Comparison of ENCODE assay signal across 8 cellular contexts in the genomic region with DNA sequence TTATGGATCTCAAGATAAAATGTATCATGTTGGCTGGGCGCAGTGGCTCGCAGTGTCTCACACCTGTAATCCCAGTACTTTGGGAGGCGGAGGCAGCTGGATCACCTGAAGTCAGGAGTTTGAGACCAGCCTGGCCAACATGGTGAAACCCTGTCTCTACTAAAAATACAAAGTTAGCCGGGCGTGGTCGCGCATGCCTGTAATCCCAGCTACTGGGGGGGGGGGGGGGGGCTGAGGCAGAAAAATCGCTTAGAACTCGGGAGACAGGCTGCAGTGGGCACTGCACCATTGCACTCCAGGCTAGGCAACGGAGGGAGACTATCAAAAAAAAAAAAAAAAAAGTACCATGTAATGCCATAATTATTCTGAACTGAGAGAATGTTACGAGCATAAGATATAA. TPM values are rescaled to one million over a fixed set of nuclear protein-coding genes. Genes with fewer than 3 reads are reported as not detected.
A peak's percentile ranks its signal among the peaks of the same experiment; 100 is the strongest.
DNase-seq lines count a peak whose midpoint lies in the region; ATAC-seq and TF ChIP-seq lines count a peak whose summit lies in the region.

No MANE protein-coding gene starts in this region.

- TF ChIP-seq EP300 in SK-N-SH (IDR thresholded peaks at IDR 0.05; ENCODE audit: borderline replicate concordance in 1 of 2, low read depth in 1 of 2, low read length in 1 of 2) = no peak

- peaks cover 5% of the 10 kb centered on the region for H3K36me3 Mint-ChIP-seq in T-helper 17 cell (ENCODE audit: low read depth)

- H3K4me1 ChIP-seq in SK-N-SH (ENCODE audit: control insufficient read depth in 1 of 2, insufficient read depth in 2 of 2, low read depth in 1 of 2, low read length in 1 of 2) (peaks cover 0 to 2% of the 10 kb centered on the region in 2 experiments; a peak in 1 of 4 replicates), smooth muscle cell (ENCODE audit: low read depth) (peaks cover 4% of the 10 kb centered on the region)

- H4K20me1 ChIP-seq in SK-N-SH (ENCODE audit: insufficient read depth) = peaks cover 56% of the 10 kb centered on the region
- H4K20me1 ChIP-seq in smooth muscle cell (ENCODE audit: low read depth) = peaks cover 46% of the 10 kb centered on the region

- H3K4me2 ChIP-seq in SK-N-SH (peak overlapping the region; percentile 75; the same call in 1 of the 2 replicates), smooth muscle cell (peak overlapping the region; percentile 87)

- H3K9ac ChIP-seq in SK-N-SH (peak overlapping the region; percentile 96; the same call in 1 of the 2 replicates), smooth muscle cell (ENCODE audit: low read depth) (no peak overlapping the region)

- H3K79me2 ChIP-seq in SK-N-SH (ENCODE audit: insufficient read depth) (peaks cover 70% of the 10 kb centered on the region), smooth muscle cell (ENCODE audit: low read depth) (peaks cover 41% of the 10 kb centered on the region)

- H3K36me3 ChIP-seq in SK-N-SH (replicated peaks in 1 of 2; ENCODE audit: control insufficient read depth in 1 of 2, insufficient read depth in 2 of 2, low read length in 1 of 2) = peaks cover 14 to 44% of the 10 kb centered on the region in 2 experiments
- no peaks in the 10 kb centered on the region for H3K36me3 ChIP-seq in smooth muscle cell (ENCODE audit: low read depth)

- peak overlapping the region; percentile 98 for H3K27ac Mint-ChIP-seq in T-helper 17 cell

- no peak for TF ChIP-seq CTCF in SK-N-SH (IDR thresholded peaks at IDR 0.05)
- TF ChIP-seq CTCF in foreskin fibroblast (IDR thresholded peaks at IDR 0.05; ENCODE audit: low read depth, low read length) = no peak
- TF ChIP-seq CTCF in smooth muscle cell (IDR thresholded peaks at IDR 0.05; ENCODE audit: borderline replicate concordance, insufficient read depth, poor library complexity, severe bottlenecking) = no peak
- TF ChIP-seq CTCF in RWPE1 (conservative IDR thresholded peaks at IDR 0.05; ENCODE audit: low read depth) = no peak

- H3K9me2 ChIP-seq in SK-N-SH = no peaks in the 10 kb centered on the region

- H3K9me3 ChIP-seq in SK-N-SH (no peaks in the 10 kb centered on the region), T-helper 17 cell (ENCODE audit: control insufficient read depth, low read length, poor library complexity, severe bottlenecking) (no peaks in the 10 kb centered on the region), smooth muscle cell (replicated peaks; ENCODE audit: low read depth) (no peaks in the 10 kb centered on the region)

- H3K4me3 ChIP-seq in SK-N-SH (ENCODE audit: low read depth in 2 of 2, low read length in 1 of 2) = peak overlapping the region; percentile 69 to 77
- peak overlapping the region; percentile 62 to 86 for H3K4me3 ChIP-seq in foreskin fibroblast (ENCODE audit: low read depth in 1 of 2, low read length in 2 of 2)
- peak overlapping the region; percentile 87 for H3K4me3 ChIP-seq in smooth muscle cell

- WGBS in SK-N-SH (ENCODE audit: low lambda C conversion rate) = 20% methylated on average over 8 of the region's 11 CpGs
- WGBS in smooth muscle cell (ENCODE audit: low lambda C conversion rate) = 66% methylated on average over 11 of the region's 11 CpGs

- TF ChIP-seq RAD21 in SK-N-SH (IDR thresholded peaks at IDR 0.05; ENCODE audit: low read length) = no peak

- ATAC-seq in SK-N-SH treated with all-trans-retinoic acid at 6 μM for 48 hours = no peak
- ATAC-seq in T-helper 17 cell = no peak
- ATAC-seq in HG03354 (IDR thresholded peaks at IDR 0.05; ENCODE audit: poor library complexity, severe bottlenecking, unreplicated experiment) = no peak

- H3F3A ChIP-seq in SK-N-SH (replicated peaks; ENCODE audit: insufficient read depth) (peaks cover 5% of the 10 kb centered on the region), smooth muscle cell (ENCODE audit: low read depth) (no peaks in the 10 kb centered on the region)

- H2AFZ ChIP-seq in SK-N-SH (ENCODE audit: low read depth) (no peak overlapping the region), smooth muscle cell (ENCODE audit: low read depth) (no peak overlapping the region)

- H3K27ac ChIP-seq in SK-N-SH (ENCODE audit: low read depth in 2 of 2, low read length in 1 of 2) = no peak overlapping the region
- no peak overlapping the region for H3K27ac ChIP-seq in smooth muscle cell (ENCODE audit: low read depth)
- H3K27ac ChIP-seq in RWPE1 = no peak overlapping the region

- DNase-seq in SK-N-SH (no peak), T-helper 17 cell (no peak), foreskin fibroblast (peak in 1 of 2 donors; percentile 31), smooth muscle cell (lab: John Stamatoyannopoulos, UW; ENCODE audit: unreplicated experiment) (no peak), RWPE1 (ENCODE audit: low spot score) (no peak), NCI-H2081 (lab: John Stamatoyannopoulos, UW) (no peak)

- POLR2A ChIA-PET in SK-N-SH (lab: Yijun Ruan, JAX) (interaction anchor here (1.4 kb wide), 1 partner anchor 10 kb away, joined by 3 read pairs; no protein-coding TSS in a partner anchor), RWPE1 (lab: Yijun Ruan, JAX; ENCODE audit: low non-redundant PET) (no interaction called here)

- H3K27me3 Mint-ChIP-seq in T-helper 17 cell = no peaks in the 10 kb centered on the region

- H3K27me3 ChIP-seq in SK-N-SH (ENCODE audit: insufficient read depth) = no peaks in the 10 kb centered on the region
- H3K27me3 ChIP-seq in smooth muscle cell (ENCODE audit: low read depth) = no peaks in the 10 kb centered on the region

- H3K4me3 Mint-ChIP-seq in T-helper 17 cell = peak overlapping the region; percentile 66

- peaks cover 10% of the 10 kb centered on the region for H3K4me1 Mint-ChIP-seq in T-helper 17 cell

- CTCF ChIA-PET in SK-N-SH (lab: Yijun Ruan, JAX) (no interaction called here), RWPE1 (lab: Yijun Ruan, JAX) (no interaction called here)

TF ChIP-seq in SK-N-SH, 30 proteins besides CTCF, POLR2A, EP300 and RAD21:
- TF ChIP-seq FOXJ3 (CRISPR knock-in tag; IDR thresholded peaks at IDR 0.05) = no peak
- TF ChIP-seq, protein P1, sequence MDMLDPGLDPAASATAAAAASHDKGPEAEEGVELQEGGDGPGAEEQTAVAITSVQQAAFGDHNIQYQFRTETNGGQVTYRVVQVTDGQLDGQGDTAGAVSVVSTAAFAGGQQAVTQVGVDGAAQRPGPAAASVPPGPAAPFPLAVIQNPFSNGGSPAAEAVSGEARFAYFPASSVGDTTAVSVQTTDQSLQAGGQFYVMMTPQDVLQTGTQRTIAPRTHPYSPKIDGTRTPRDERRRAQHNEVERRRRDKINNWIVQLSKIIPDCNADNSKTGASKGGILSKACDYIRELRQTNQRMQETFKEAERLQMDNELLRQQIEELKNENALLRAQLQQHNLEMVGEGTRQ (IDR thresholded peaks at IDR 0.05; ENCODE audit: borderline replicate concordance, low read depth, low read length) = no peak
- TF ChIP-seq, protein P2, sequence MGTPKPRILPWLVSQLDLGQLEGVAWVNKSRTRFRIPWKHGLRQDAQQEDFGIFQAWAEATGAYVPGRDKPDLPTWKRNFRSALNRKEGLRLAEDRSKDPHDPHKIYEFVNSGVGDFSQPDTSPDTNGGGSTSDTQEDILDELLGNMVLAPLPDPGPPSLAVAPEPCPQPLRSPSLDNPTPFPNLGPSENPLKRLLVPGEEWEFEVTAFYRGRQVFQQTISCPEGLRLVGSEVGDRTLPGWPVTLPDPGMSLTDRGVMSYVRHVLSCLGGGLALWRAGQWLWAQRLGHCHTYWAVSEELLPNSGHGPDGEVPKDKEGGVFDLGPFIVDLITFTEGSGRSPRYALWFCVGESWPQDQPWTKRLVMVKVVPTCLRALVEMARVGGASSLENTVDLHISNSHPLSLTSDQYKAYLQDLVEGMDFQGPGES (IDR thresholded peaks at IDR 0.05; ENCODE audit: low read depth, low read length) = no peak
- no peak for TF ChIP-seq MAX (IDR thresholded peaks at IDR 0.05; ENCODE audit: low read depth)
- no peak for TF ChIP-seq FOSL2 (IDR thresholded peaks at IDR 0.05; ENCODE audit: borderline replicate concordance, low read depth)
- TF ChIP-seq JUND (IDR thresholded peaks at IDR 0.05) = no peak
- no peak for TF ChIP-seq TCF12 (IDR thresholded peaks at IDR 0.05)

TF ChIP-seq in SK-N-SH treated with all-trans-retinoic acid at 6 μM for 48 hours, 23 proteins besides CTCF, POLR2A, EP300 and RAD21:
- TF ChIP-seq ZNF565 (CRISPR knock-in tag; conservative IDR thresholded peaks at IDR 0.05; ENCODE audit: low read depth) = no peak

RNA-seq across cellular contexts. Expression of gene RBMX, which starts 2.1 kb away (rescaled TPM):
- polyA plus RNA-seq in SK-N-SH (2012; rRNA removed) (131 and 139 TPM in 2 replicates), smooth muscle cell (99.9 and 110 TPM in 2 replicates)
- polyA plus RNA-seq in SK-N-SH (2012; cell fraction: cytosol; rRNA removed) = 153 and 154 TPM in 2 replicates
- polyA plus RNA-seq in SK-N-SH (2012; cell fraction: nucleus; rRNA removed) = 189 and 300 TPM in 2 replicates
- total RNA-seq in T-helper 17 cell (100 to 1,000 TPM; 239 TPM), smooth muscle cell (196 and 255 TPM in 2 replicates)
